Comparison of ENCODE assay signal across 23 cellular contexts in genomic region chr2:62928015-62928414, GRCh38.
"Had no signal": no experiment of that assay in that cellular context is flagged by ENCODE, and none has a peak within 500 bp of the region (broad histone marks: within the 10 kb centered on the region; RNA-seq: fewer than 3 reads in every experiment).

No MANE protein-coding gene starts in this region.

- H3K27me3 ChIP-seq: adrenal gland, ascending aorta, brain microvascular endothelial cell, esophagus squamous epithelium, gastrocnemius medialis, spleen, upper lobe of left lung had no signal

- DNase-seq: activated CD8-positive, alpha-beta memory T cell treated with anti-CD3 and anti-CD28 coated beads, Interleukin-2, amount 50 U/mL, for 4 hours; activated naive CD4-positive, alpha-beta T cell; activated T-cell treated with anti-CD3 and anti-CD28 coated beads, Interleukin-2, amount 50 U/mL, for 4 hours; adrenal gland; brain microvascular endothelial cell; caudate nucleus; effector CD4-positive, alpha-beta T cell; esophagus squamous epithelium; gastrocnemius medialis; hypothalamus; left ventricle myocardium superior; mammary epithelial cell; midbrain; posterior cingulate gyrus; spleen; stimulated activated CD4-positive, alpha-beta T cell treated with anti-CD3 and anti-CD28 coated beads, Interleukin-4, amount 100 ng/mL, for 1 hour; stimulated activated naive CD8-positive, alpha-beta T cell treated with anti-CD3 and anti-CD28 coated beads, Interleukin-15, Interleukin-2, amounts not matched to agents 100 U/mL and 50 U/mL, for 24 hours; T-helper 9 cell; upper lobe of left lung had no signal

- H3K4me1 ChIP-seq: adrenal gland, ascending aorta, gastrocnemius medialis, spleen, upper lobe of left lung had no signal

- FAIRE-seq: islet of Langerhans had no signal

- H3K9me3 ChIP-seq: adrenal gland, esophagus squamous epithelium, gastrocnemius medialis, upper lobe of left lung had no signal

- H3K4me3 ChIP-seq: adrenal gland, ascending aorta, esophagus squamous epithelium, gastrocnemius medialis, spleen, upper lobe of left lung had no signal

- ATAC-seq: activated T-cell treated with anti-CD3 and anti-CD28 coated beads, Interleukin-2, amount 50 U/mL, for 4 hours; gastrocnemius medialis; left ventricle myocardium superior; natural killer cell treated with Interleukin-12 subunit alpha and Interleukin-12 subunit beta and Interleukin-15 and Interleukin-18, amount 100 ng/mL, for 72 hours; stimulated activated naive CD8-positive, alpha-beta T cell treated with anti-CD3 and anti-CD28 coated beads, Interleukin-15, Interleukin-2, amounts not matched to agents 100 U/mL and 50 U/mL, for 24 hours; WTC11 had no signal

- H3K36me3 ChIP-seq: adrenal gland, brain microvascular endothelial cell, gastrocnemius medialis, upper lobe of left lung had no signal

- H3K27ac ChIP-seq: adrenal gland, ascending aorta, brain microvascular endothelial cell, esophagus squamous epithelium, gastrocnemius medialis, spleen, upper lobe of left lung had no signal
